ENCODE assay signal across 21 cellular contexts in genomic region chr11:69614085-69614484, GRCh38. TPM values are rescaled to one million over a fixed set of nuclear protein-coding genes. Genes with fewer than 3 reads are reported as not detected.
DNase-seq lines count a peak whose midpoint lies in the region; ATAC-seq, FAIRE-seq and TF ChIP-seq lines count a peak whose summit lies in the region.
"Had no signal": no experiment of that assay in that cellular context is flagged by ENCODE, and none has a peak within 500 bp of the region (broad histone marks: within the 10 kb centered on the region; RNA-seq: fewer than 3 reads in every experiment).

No MANE protein-coding gene starts in this region.

- CTCF ChIA-PET in WTC11 (lab: Charles Lee) = interaction anchor here (0.6 kb wide), 1 partner anchor 495 kb away, joined by 3 read pairs; no protein-coding TSS in a partner anchor

- H3K4me1 Mint-ChIP-seq in WTC11 (peaks cover 26% of the 10 kb centered on the region), neural progenitor cell (peaks cover 22% of the 10 kb centered on the region), HFFc6 (ENCODE audit: low read depth) (peaks cover 9% of the 10 kb centered on the region; the same call in 1 of the 2 replicates)
- H3K4me1 Mint-ChIP-seq: B cell; CD4-positive, CD25-positive, alpha-beta regulatory T cell had no signal

- ATAC-seq in WTC11 (no peak), HG03439 (IDR thresholded peaks at IDR 0.05; ENCODE audit: unreplicated experiment) (no peak)
- ATAC-seq: CD8-positive, alpha-beta T cell had no signal

- H3K9me2 ChIP-seq in Karpas-422 (replicated peaks; ENCODE audit: insufficient read depth, low read length) = no peaks in the 10 kb centered on the region

- TF ChIP-seq CTCF in WTC11 (IDR thresholded peaks at IDR 0.05) = no peak
- TF ChIP-seq CTCF in neural progenitor cell (IDR thresholded peaks at IDR 0.05) = no peak
- no peak for TF ChIP-seq CTCF in HFFc6 (IDR thresholded peaks at IDR 0.05)

- H3K9ac ChIP-seq in neural progenitor cell (no peak overlapping the region), Karpas-422 (ENCODE audit: low read length) (no peak overlapping the region)
- H3K9ac ChIP-seq: BLaER1, GM23248 had no signal

- no peaks in the 10 kb centered on the region for H3K79me2 ChIP-seq in neural progenitor cell (ENCODE audit: low read depth)
- no peaks in the 10 kb centered on the region for H3K79me2 ChIP-seq in Karpas-422 (ENCODE audit: low read length)

- DNase-seq in HTR-8/SVneo (ENCODE audit: insufficient read length, low spot score) = no peak
- DNase-seq in WTC11 (ENCODE audit: low spot score) = no peak
- DNase-seq in islet precursor cell = peak; percentile 46
- no peak for DNase-seq in neural progenitor cell (ENCODE audit: low spot score)
- DNase-seq in cerebellum (ENCODE audit: low spot score) = no peak
- DNase-seq in HFFc6 = no peak
- no peak for DNase-seq in Karpas-422
- DNase-seq: Caco-2; CD4-positive, CD25-positive, alpha-beta regulatory T cell; CD8-positive, alpha-beta T cell; DMS153; DND-41; GM23248 had no signal

- peaks cover 19% of the 10 kb centered on the region for H3K9me3 Mint-ChIP-seq in WTC11
- peaks cover 15% of the 10 kb centered on the region for H3K9me3 Mint-ChIP-seq in neural progenitor cell
- H3K9me3 Mint-ChIP-seq in HFFc6 = no peaks in the 10 kb centered on the region

- H3K4me3 ChIP-seq in neural progenitor cell = no peak overlapping the region
- no peak overlapping the region for H3K4me3 ChIP-seq in Karpas-422 (ENCODE audit: low read length)
- H3K4me3 ChIP-seq: BLaER1, GM23248, HAP-1 had no signal

- H3K27me3 ChIP-seq in neural progenitor cell = no peaks in the 10 kb centered on the region
- no peaks in the 10 kb centered on the region for H3K27me3 ChIP-seq in Karpas-422 (ENCODE audit: low read length)
- H3K27me3 ChIP-seq: BLaER1 had no signal

- no peak overlapping the region for H3K4me2 ChIP-seq in neural progenitor cell
- H3K4me2 ChIP-seq in Karpas-422 (ENCODE audit: low read depth, low read length, poor library complexity, severe bottlenecking) = no peak overlapping the region
- H3K4me2 ChIP-seq: BLaER1 had no signal

- POLR2A ChIA-PET in WTC11 (lab: Charles Lee) = no interaction called here

- H3K27ac Mint-ChIP-seq in WTC11 (peak overlapping the region; percentile 35; the same call in 1 of the 2 replicates), neural progenitor cell (peak overlapping the region; percentile 86), HFFc6 (no peak overlapping the region)
- H3K27ac Mint-ChIP-seq: B cell; CD4-positive, CD25-positive, alpha-beta regulatory T cell; CD8-positive, alpha-beta T cell had no signal

- H3K36me3 ChIP-seq in neural progenitor cell (no peaks in the 10 kb centered on the region), Karpas-422 (ENCODE audit: insufficient read depth, low read length) (no peaks in the 10 kb centered on the region)
- H3K36me3 ChIP-seq: BLaER1, HAP-1 had no signal

- no peaks in the 10 kb centered on the region for H4K20me1 ChIP-seq in neural progenitor cell (ENCODE audit: low read depth)
- H4K20me1 ChIP-seq in Karpas-422 (ENCODE audit: insufficient read depth, low read depth, low read length) = no peaks in the 10 kb centered on the region
- H4K20me1 ChIP-seq: BLaER1 had no signal

- peaks cover 10% of the 10 kb centered on the region; the same call in 1 of the 2 replicates for H3K36me3 Mint-ChIP-seq in WTC11
- no peaks in the 10 kb centered on the region for H3K36me3 Mint-ChIP-seq in neural progenitor cell
- H3K36me3 Mint-ChIP-seq in HFFc6 (ENCODE audit: low read depth) = no peaks in the 10 kb centered on the region
- H3K36me3 Mint-ChIP-seq: CD4-positive, CD25-positive, alpha-beta regulatory T cell; CD8-positive, alpha-beta T cell had no signal

- FAIRE-seq in HTR-8/SVneo (lab: Jason Lieb, UNC) = peak; percentile 23
- FAIRE-seq: G401.6, GM12892, H54 had no signal

- H3K4me1 ChIP-seq in neural progenitor cell = peaks cover 8% of the 10 kb centered on the region
- no peaks in the 10 kb centered on the region for H3K4me1 ChIP-seq in Karpas-422 (ENCODE audit: low read length)
- H3K4me1 ChIP-seq: BLaER1, HAP-1 had no signal

- H2AFZ ChIP-seq in neural progenitor cell (replicated peaks) (no peak overlapping the region), Karpas-422 (ENCODE audit: low read length) (no peak overlapping the region)
- H2AFZ ChIP-seq: GM23248 had no signal

- peaks cover 3% of the 10 kb centered on the region for H3K27me3 Mint-ChIP-seq in WTC11 (ENCODE audit: low read depth)
- H3K27me3 Mint-ChIP-seq in neural progenitor cell (ENCODE audit: insufficient read depth, low read depth) = peaks cover 15% of the 10 kb centered on the region
- peaks cover 7% of the 10 kb centered on the region for H3K27me3 Mint-ChIP-seq in HFFc6 (ENCODE audit: insufficient read depth)

- H3K9me3 ChIP-seq in neural progenitor cell (ENCODE audit: low read depth) (no peaks in the 10 kb centered on the region), Karpas-422 (ENCODE audit: low read length) (no peaks in the 10 kb centered on the region)
- H3K9me3 ChIP-seq: BLaER1, HAP-1 had no signal

- H3K27ac ChIP-seq in neural progenitor cell = no peak overlapping the region
- H3K27ac ChIP-seq in Karpas-422 (ENCODE audit: low read length) = no peak overlapping the region
- H3K27ac ChIP-seq: BLaER1, C4-2B, GM23248 had no signal

- H3K4me3 Mint-ChIP-seq in WTC11 = no peak overlapping the region
- no peak overlapping the region for H3K4me3 Mint-ChIP-seq in neural progenitor cell
- no peak overlapping the region for H3K4me3 Mint-ChIP-seq in HFFc6
- H3K4me3 Mint-ChIP-seq: B cell; CD4-positive, CD25-positive, alpha-beta regulatory T cell; CD8-positive, alpha-beta T cell had no signal

- H3F3A ChIP-seq in neural progenitor cell (ENCODE audit: low read depth) = no peaks in the 10 kb centered on the region

TF ChIP-seq in WTC11, 78 proteins besides CTCF, POLR2A, EP300 and RAD21:
- no peak for TF ChIP-seq E2F1 (CRISPR knock-in tag; IDR thresholded peaks at IDR 0.05)
- no peak for TF ChIP-seq PRRX2 (CRISPR knock-in tag; IDR thresholded peaks at IDR 0.05)

RNA-seq across cellular contexts. Expression of gene CCND1, which starts 26.9 kb away (rescaled TPM):
- total RNA-seq in WTC11 (2021) (212 to 224 TPM (median 224 TPM) in 3 replicates), neural progenitor cell (ENCODE audit: low replicate concordance) (85.0 and 94.0 TPM in 2 replicates), cerebellum (20.8 TPM)
- total RNA-seq in HFFc6 (2021; fragmentation: NEBNext Ultra II Directional; extraction: Animal tissue kit (Norgen Biotek cat#: 25700)) = 1,000 to 10,000 TPM; 1,259 to 2,084 (median 1,434) TPM
- 0.54 and 4.3 TPM in 2 replicates for total RNA-seq in Karpas-422 (2014; rRNA removed; shearing (Covaris generic); ENCODE audit: low replicate concordance)
